Comparison of ENCODE assay signal across 8 cellular contexts in the genomic region with DNA sequence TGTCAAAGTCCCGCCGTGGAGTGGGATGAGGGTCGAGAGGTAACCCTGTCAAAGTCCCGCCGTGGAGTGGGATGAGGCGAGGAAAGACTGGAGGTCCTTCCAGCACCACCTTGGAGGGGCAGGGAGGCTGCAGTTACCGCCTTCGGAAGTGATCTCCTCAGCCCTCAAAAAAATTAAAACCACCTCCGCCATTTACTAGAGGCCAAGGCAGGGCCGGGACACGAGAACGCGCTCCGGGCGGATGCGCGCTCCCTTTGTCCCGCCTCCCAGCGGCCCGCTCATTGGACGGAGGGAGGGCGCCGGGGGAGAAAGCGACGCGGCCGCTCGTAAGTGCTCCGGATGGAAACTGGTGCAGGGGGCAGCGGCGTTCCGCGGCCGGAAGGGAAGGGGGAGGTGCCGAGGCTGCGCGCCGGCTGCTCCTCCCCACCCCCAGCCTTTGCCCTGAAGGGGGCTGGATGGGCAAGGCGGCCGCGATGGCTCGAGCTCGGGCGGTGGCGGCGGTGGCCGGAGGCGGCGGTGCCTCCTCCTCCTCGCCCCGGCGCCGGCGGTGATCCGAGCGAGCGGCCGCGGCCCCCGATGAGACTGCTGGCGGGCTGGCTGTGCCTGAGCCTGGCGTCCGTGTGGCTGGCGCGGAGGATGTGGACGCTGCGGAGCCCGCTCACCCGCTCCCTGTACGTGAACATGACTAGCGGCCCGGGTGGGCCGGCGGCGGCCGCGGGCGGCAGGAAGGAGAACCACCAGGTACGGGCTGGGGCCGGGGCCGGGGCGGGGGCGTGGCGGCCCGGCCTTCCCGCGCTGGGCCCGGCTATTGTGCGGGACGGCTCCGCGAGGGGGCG. TPM values are rescaled to one million over a fixed set of nuclear protein-coding genes. Genes with fewer than 3 reads are reported as not detected.
DNase-seq lines count a peak whose midpoint lies in the region; ATAC-seq, FAIRE-seq and TF ChIP-seq lines count a peak whose summit lies in the region.

Gene METTL9, plus strand, starts transcription at position 420 of the 836 bp plus-strand sequence. Its CDS starts 157 bp downstream, at position 577.

- H3K9me3 ChIP-seq in A673 (ENCODE audit: low read depth, low read length, poor library complexity, severe bottlenecking): no peaks in the 10 kb centered on the region
- no peaks in the 10 kb centered on the region for H3K9me3 ChIP-seq in WERI-Rb-1 (ENCODE audit: severe bottlenecking)
- H3K9me3 ChIP-seq in mammary epithelial cell (replicated peaks; ENCODE audit: insufficient read depth, low read length): no peaks in the 10 kb centered on the region
- no peaks in the 10 kb centered on the region for H3K9me3 ChIP-seq in iPS-20b (ENCODE audit: insufficient read depth, low read depth, low read length)
- H3K9me3 ChIP-seq in small intestine (ENCODE audit: control insufficient read depth, low read depth): no peaks in the 10 kb centered on the region

- no peak for TF ChIP-seq CTCF in A673 (conservative IDR thresholded peaks at IDR 0.05; ENCODE audit: low read depth, low read length)
- TF ChIP-seq CTCF in WERI-Rb-1 (IDR thresholded peaks at IDR 0.05; ENCODE audit: low read depth, low read length): 0 out of 2 replicates have a peak, but pooled peaks have one; percentile 0
- TF ChIP-seq CTCF in mammary epithelial cell (conservative IDR thresholded peaks at IDR 0.05 in 1 of 2, IDR thresholded peaks at IDR 0.05 in 1 of 2; ENCODE audit: extremely low read depth in 1 of 2, insufficient read depth in 1 of 2, low read depth in 1 of 2, low read length in 2 of 2): no peak

- H3K4me2 ChIP-seq in mammary epithelial cell (ENCODE audit: insufficient read depth, low read depth, low read length): peak within 1 kb of the TSS; percentile 90

- FAIRE-seq in small intestine (lab: Jason Lieb, UNC): no peak

- ATAC-seq in GM18868 (IDR thresholded peaks at IDR 0.05; ENCODE audit: unreplicated experiment) (peak; percentile 93), HG03108 (IDR thresholded peaks at IDR 0.05; ENCODE audit: unreplicated experiment) (peak; percentile 90)

- peak within 1 kb of the TSS; percentile 94 for H3K4me3 ChIP-seq in A673 (ENCODE audit: low read depth, low read length, poor library complexity, severe bottlenecking)
- H3K4me3 ChIP-seq in WERI-Rb-1 (ENCODE audit: low read depth, low read length): peak within 1 kb of the TSS; percentile 85
- H3K4me3 ChIP-seq in mammary epithelial cell (replicated peaks in 1 of 3; ENCODE audit: insufficient read depth in 1 of 3, low read depth in 2 of 3, low read length in 3 of 3): peak within 1 kb of the TSS; percentile 70 to 92 (median 78)
- H3K4me3 ChIP-seq in iPS-20b (ENCODE audit: low read length): peak within 1 kb of the TSS; percentile 91
- peak within 1 kb of the TSS; percentile 95 to 99 for H3K4me3 ChIP-seq in small intestine (ENCODE audit: low read depth in 1 of 2, low read length in 2 of 2)

- 1% methylated on average over 18 of the region's 93 CpGs for WGBS in mammary epithelial cell (ENCODE audit: low coverage, missing lambda C conversion rate)
- 0 to 1% (median 0%) methylated on average over 50 to 93 of the region's 93 CpGs for WGBS in small intestine, 3 donors

- H3K9ac ChIP-seq in mammary epithelial cell (ENCODE audit: insufficient read depth, low read length): peak within 1 kb of the TSS; percentile 94
- H3K9ac ChIP-seq in iPS-20b (ENCODE audit: low read depth, low read length): peak within 1 kb of the TSS; percentile 98

- H2AFZ ChIP-seq in mammary epithelial cell (ENCODE audit: low read depth, low read length): peak within 1 kb of the TSS; percentile 100

- peaks cover 49% of the 10 kb centered on the region for H3K79me2 ChIP-seq in mammary epithelial cell (ENCODE audit: insufficient read depth, low read length)

- peak within 1 kb of the TSS; percentile 95 for H3K27ac ChIP-seq in A673 (ENCODE audit: low read depth, low read length, poor library complexity, severe bottlenecking)
- H3K27ac ChIP-seq in WERI-Rb-1: peak within 1 kb of the TSS; percentile 96
- H3K27ac ChIP-seq in mammary epithelial cell (ENCODE audit: insufficient read depth, low read depth, low read length): peak within 1 kb of the TSS; percentile 73
- H3K27ac ChIP-seq in iPS-20b (ENCODE audit: low read length): peak within 1 kb of the TSS; percentile 90
- peak within 1 kb of the TSS; percentile 88 to 97 for H3K27ac ChIP-seq in small intestine (ENCODE audit: low read depth in 1 of 2, low read length in 1 of 2)

- H3K27me3 ChIP-seq in A673 (replicated peaks; ENCODE audit: insufficient read depth, low read depth, low read length, poor library complexity) (no peaks in the 10 kb centered on the region), WERI-Rb-1 (ENCODE audit: insufficient read depth, low read depth, severe bottlenecking) (no peaks in the 10 kb centered on the region), mammary epithelial cell (ENCODE audit: insufficient read depth, low read length) (no peaks in the 10 kb centered on the region), iPS-20b (ENCODE audit: insufficient read depth, low read length) (no peaks in the 10 kb centered on the region), small intestine (ENCODE audit: control insufficient read depth in 2 of 2, insufficient read depth in 2 of 2, low read length in 2 of 2) (no peaks in the 10 kb centered on the region)

- intact Hi-C loops in A673 (cut with micrococcal nuclease; ENCODE audit: unreplicated experiment): loop anchor here (5.0 kb wide), 1 partner anchor 43 kb away; no protein-coding TSS in a partner anchor
- intact Hi-C loops in mammary epithelial cell (cut with micrococcal nuclease): loop anchor here (1.0 to 5.0 kb wide), 2 partner anchors 41 to 108 kb away; no protein-coding TSS in a partner anchor

- dilution Hi-C loops in mammary epithelial cell (cut with HindIII; ENCODE audit: low sequenced_read_pairs): no loop called here

- H3K36me3 ChIP-seq in A673 (ENCODE audit: insufficient read depth, low read length, poor library complexity, severe bottlenecking) (no peaks in the 10 kb centered on the region), WERI-Rb-1 (no peaks in the 10 kb centered on the region), mammary epithelial cell (ENCODE audit: insufficient read depth, low read length) (no peaks in the 10 kb centered on the region), iPS-20b (ENCODE audit: insufficient read depth, low read depth, low read length) (no peaks in the 10 kb centered on the region), small intestine (ENCODE audit: control insufficient read depth in 2 of 2, insufficient read depth in 2 of 2, low read length in 2 of 2) (no peaks in the 10 kb centered on the region)

- H4K20me1 ChIP-seq in mammary epithelial cell (ENCODE audit: insufficient read depth, low read length): no peaks in the 10 kb centered on the region

- H3K4me1 ChIP-seq in A673 (ENCODE audit: insufficient read depth, low read length, poor library complexity, severe bottlenecking) (peaks cover 18% of the 10 kb centered on the region), mammary epithelial cell (ENCODE audit: insufficient read depth, low read length) (peaks cover 12% of the 10 kb centered on the region), iPS-20b (ENCODE audit: insufficient read depth, low read length) (peaks cover 5% of the 10 kb centered on the region; the same call in 1 of the 2 replicates), small intestine (ENCODE audit: control insufficient read depth in 2 of 2, insufficient read depth in 1 of 2, low read depth in 1 of 2, low read length in 1 of 2) (peaks cover 0 to under 1% of the 10 kb centered on the region in 2 donors)

- POLR2A ChIA-PET in A673 (lab: Charles Lee; ENCODE audit: low non-redundant PET): interaction anchor here (0.5 kb wide), 1 partner anchor 45 kb away, joined by 12 read pairs; no protein-coding TSS in a partner anchor

- CTCF ChIA-PET in A673 (lab: Charles Lee) (no interaction called here), mammary epithelial cell (lab: Charles Lee; ENCODE audit: low non-redundant PET) (no interaction called here)

- in situ Hi-C loops in mammary epithelial cell (cut with MboI; ENCODE audit: low sequenced_read_pairs in 2 of 2): no loop called here

- DNase-seq in A673 (ENCODE audit: low spot score) (peak; percentile 97), NCI-H2196 (lab: John Stamatoyannopoulos, UW; ENCODE audit: unreplicated experiment) (peak; percentile 94), WERI-Rb-1 (peak; percentile 95), mammary epithelial cell (peak; percentile 94), small intestine (peak; percentile 96)

- BruUV-seq in A673 (replicated peaks; lab: Mats Ljungman, UMichigan) (no TSS peak), mammary epithelial cell (replicated peaks; lab: Mats Ljungman, UMichigan) (no TSS peak)

RNA-seq across cellular contexts. Expression of gene METTL9, which starts in this region (rescaled TPM):
- total RNA-seq in A673 (2021) (145 and 151 TPM in 2 replicates), mammary epithelial cell (100 to 1,000 TPM in 1 of 2 donors, 10 to 100 TPM in 1; 86.1 to 131 TPM)
- polyA plus RNA-seq in mammary epithelial cell (62.0 TPM), small intestine (10 to 100 TPM; 38.7 to 63.0 (median 59.1) TPM)
- 34.9 TPM for polyA minus RNA-seq in mammary epithelial cell

Comparison
In these comparisons a context has a peak if more than half of its experiments do, and no peak if none do; other contexts are left out.
1. Peak in every context shown above with its lines: DNase-seq, ATAC-seq, H3K4me3 ChIP-seq and H3K27ac ChIP-seq.